ENCODE assay signal across 32 cellular contexts in the genomic region with DNA sequence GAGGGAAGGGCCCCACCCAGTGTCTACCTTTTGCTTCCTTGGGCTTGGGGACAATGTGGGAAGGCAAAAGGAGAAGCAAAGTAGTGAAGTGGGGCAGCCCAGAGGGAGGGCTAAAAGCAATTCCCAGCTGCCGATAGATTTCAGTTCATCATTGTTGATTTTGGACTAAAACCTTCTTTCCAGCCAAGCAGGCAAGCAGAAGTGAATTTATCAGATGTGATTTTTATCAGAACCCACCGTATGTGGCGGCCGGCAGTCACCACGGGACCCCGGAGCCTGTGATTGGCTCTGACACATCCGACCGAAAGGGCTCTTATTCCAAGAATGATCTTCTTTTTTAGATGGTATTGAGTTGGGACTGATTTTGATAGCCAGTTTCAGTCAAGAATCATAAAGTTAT.
"Had no signal": no experiment of that assay in that cellular context is flagged by ENCODE, and none has a peak within 500 bp of the region (broad histone marks: within the 10 kb centered on the region; RNA-seq: fewer than 3 reads in every experiment).

No MANE protein-coding gene starts in this region.

- H3K9me3 ChIP-seq: adrenal gland, heart right ventricle, left lung, lower lobe of right lung, mucosa of descending colon, neutrophil, ovary, upper lobe of left lung, vagina had no signal

- H3K9me3 Mint-ChIP-seq: activated CD4-positive, alpha-beta memory T cell treated with anti-CD3 and anti-CD28 coated beads for 36 hours; activated CD4-positive, alpha-beta T cell treated with anti-CD3 and anti-CD28 coated beads, Interleukin-2, amount 10 ng/mL, durations not matched to agents 24 days and 14 days; activated naive CD4-positive, alpha-beta T cell treated with anti-CD3 and anti-CD28 coated beads for 36 hours; activated naive CD8-positive, alpha-beta T cell treated with anti-CD3 and anti-CD28 coated beads for 36 hours; activated T-helper 1 cell treated with anti-CD3 and anti-CD28 coated beads, Interleukin-12 subunit alpha, Interleukin-12 subunit beta, Interleukin-2, Interleukin-4 antibody, amounts not matched to agents 30 ng/mL and 10 ng/mL and 1 ng/mL, durations not matched to agents 14 hours and 24 hours and 36 hours; stimulated activated naive CD8-positive, alpha-beta T cell treated with anti-CD3 and anti-CD28 coated beads, Interleukin-15, Interleukin-2, amounts not matched to agents 100 ng/mL and 50 ng/mL, for 24 hours had no signal

- H3K4me3 Mint-ChIP-seq: activated CD4-positive, alpha-beta memory T cell treated with anti-CD3 and anti-CD28 coated beads for 36 hours; activated CD4-positive, alpha-beta T cell treated with anti-CD3 and anti-CD28 coated beads, Interleukin-2, amount 10 ng/mL, durations not matched to agents 24 days and 14 days; activated naive CD4-positive, alpha-beta T cell treated with anti-CD3 and anti-CD28 coated beads for 36 hours; activated naive CD8-positive, alpha-beta T cell treated with anti-CD3 and anti-CD28 coated beads for 36 hours; activated T-helper 1 cell treated with anti-CD3 and anti-CD28 coated beads, Interleukin-12 subunit alpha, Interleukin-12 subunit beta, Interleukin-2, Interleukin-4 antibody, amounts not matched to agents 30 ng/mL and 10 ng/mL and 1 ng/mL, durations not matched to agents 14 hours and 24 hours and 36 hours; natural killer cell treated with Interleukin-12 subunit alpha and Interleukin-12 subunit beta and Interleukin-15 and Interleukin-18, amount 100 ng/mL, for 72 hours; stimulated activated effector memory CD8-positive, alpha-beta T cell treated with anti-CD3 and anti-CD28 coated beads, Interleukin-12 subunit alpha, Interleukin-12 subunit beta, amount 100 ng/mL, for 72 hours; stimulated activated naive CD8-positive, alpha-beta T cell treated with anti-CD3 and anti-CD28 coated beads, Interleukin-15, Interleukin-2, amounts not matched to agents 100 ng/mL and 50 ng/mL, for 24 hours; T-helper 17 cell had no signal

- H3K36me3 ChIP-seq: adrenal gland, heart right ventricle, left lung, lower lobe of right lung, neutrophil, ovary, upper lobe of left lung, vagina, WERI-Rb-1 had no signal

- DNase-seq: activated CD4-positive, alpha-beta memory T cell treated with anti-CD3 and anti-CD28 coated beads for 36 hours; activated CD4-positive, alpha-beta T cell treated with anti-CD3 and anti-CD28 coated beads, Interleukin-2, amount 10 ng/mL, durations not matched to agents 24 days and 14 days; activated CD8-positive, alpha-beta memory T cell treated with anti-CD3 and anti-CD28 coated beads, Interleukin-2, amount 50 U/mL, for 4 hours; activated effector memory CD4-positive, alpha-beta T cell treated with anti-CD3 and anti-CD28 coated beads, Interleukin-2, amount 50 U/mL, for 16 hours; activated naive CD4-positive, alpha-beta T cell treated with anti-CD3 and anti-CD28 coated beads for 36 hours; activated naive CD8-positive, alpha-beta T cell treated with anti-CD3 and anti-CD28 coated beads for 36 hours; activated T-cell treated with anti-CD3 and anti-CD28 coated beads, Interleukin-2, amount 50 U/mL, for 1 hour; adrenal gland; aorta; heart right ventricle; left lung; lower lobe of right lung; mucosa of descending colon; ovary; stimulated activated CD4-positive, alpha-beta T cell treated with anti-CD3 and anti-CD28 coated beads, Interleukin-12 subunit alpha, Interleukin-12 subunit beta, amount 100 ng/mL, for 4 hours; stimulated activated CD4-positive, alpha-beta T cell treated with anti-CD3 and anti-CD28 coated beads, Interleukin-4, amount 100 ng/mL, for 1 hour; T-helper 17 cell; T1000; WERI-Rb-1 had no signal

- H3K27me3 Mint-ChIP-seq: activated CD4-positive, alpha-beta memory T cell treated with anti-CD3 and anti-CD28 coated beads for 36 hours; activated CD4-positive, alpha-beta T cell treated with anti-CD3 and anti-CD28 coated beads, Interleukin-2, amount 10 ng/mL, durations not matched to agents 24 days and 14 days; brain; natural killer cell treated with Interleukin-12 subunit alpha and Interleukin-12 subunit beta and Interleukin-15 and Interleukin-18, amount 100 ng/mL, for 72 hours; stimulated activated naive CD8-positive, alpha-beta T cell treated with anti-CD3 and anti-CD28 coated beads, Interleukin-15, Interleukin-2, amounts not matched to agents 100 ng/mL and 50 ng/mL, for 24 hours; T-helper 17 cell had no signal

- H3K4me1 ChIP-seq: adrenal gland, heart right ventricle, left lung, lower lobe of right lung, upper lobe of left lung, vagina had no signal

- H3K4me3 ChIP-seq: adrenal gland, heart right ventricle, left lung, lower lobe of right lung, mucosa of descending colon, ovary, skin epidermis, upper lobe of left lung, vagina had no signal

- H3K27ac Mint-ChIP-seq: activated CD4-positive, alpha-beta memory T cell treated with anti-CD3 and anti-CD28 coated beads for 36 hours; activated CD4-positive, alpha-beta T cell treated with anti-CD3 and anti-CD28 coated beads, Interleukin-2, amount 10 ng/mL, durations not matched to agents 24 days and 14 days; activated naive CD4-positive, alpha-beta T cell treated with anti-CD3 and anti-CD28 coated beads for 36 hours; activated naive CD8-positive, alpha-beta T cell treated with anti-CD3 and anti-CD28 coated beads for 36 hours; activated T-helper 1 cell treated with anti-CD3 and anti-CD28 coated beads, Interleukin-12 subunit alpha, Interleukin-12 subunit beta, Interleukin-2, Interleukin-4 antibody, amounts not matched to agents 30 ng/mL and 10 ng/mL and 1 ng/mL, durations not matched to agents 14 hours and 24 hours and 36 hours; natural killer cell treated with Interleukin-12 subunit alpha and Interleukin-12 subunit beta and Interleukin-15 and Interleukin-18, amount 100 ng/mL, for 72 hours; progenitor cell of endocrine pancreas; stimulated activated effector memory CD8-positive, alpha-beta T cell treated with anti-CD3 and anti-CD28 coated beads, Interleukin-12 subunit alpha, Interleukin-12 subunit beta, amount 100 ng/mL, for 72 hours; stimulated activated naive CD8-positive, alpha-beta T cell treated with anti-CD3 and anti-CD28 coated beads, Interleukin-15, Interleukin-2, amounts not matched to agents 100 ng/mL and 50 ng/mL, for 24 hours; T-helper 17 cell had no signal

- H3K36me3 Mint-ChIP-seq: activated CD4-positive, alpha-beta memory T cell treated with anti-CD3 and anti-CD28 coated beads for 36 hours; activated naive CD8-positive, alpha-beta T cell treated with anti-CD3 and anti-CD28 coated beads for 36 hours; brain; natural killer cell treated with Interleukin-12 subunit alpha and Interleukin-12 subunit beta and Interleukin-15 and Interleukin-18, amount 100 ng/mL, for 72 hours; stimulated activated effector memory CD8-positive, alpha-beta T cell treated with anti-CD3 and anti-CD28 coated beads, Interleukin-12 subunit alpha, Interleukin-12 subunit beta, amount 100 ng/mL, for 72 hours had no signal

- H3K27ac ChIP-seq: adrenal gland, heart right ventricle, left lung, lower lobe of right lung, neutrophil, ovary, skin epidermis, upper lobe of left lung, vagina, WERI-Rb-1 had no signal

- ATAC-seq: activated CD4-positive, CD25-positive, alpha-beta regulatory T cell treated with anti-CD3 and anti-CD28 coated beads, Interleukin-2, amount 50 U/mL, for 24 hours; esophagus mucosa; heart right ventricle; left lung; lower lobe of right lung; mucosa of descending colon; natural killer cell treated with Interleukin-12 subunit alpha and Interleukin-12 subunit beta and Interleukin-15 and Interleukin-18, amount 100 ng/mL, for 72 hours; sciatic nerve; stimulated activated effector memory CD8-positive, alpha-beta T cell treated with anti-CD3 and anti-CD28 coated beads, Interleukin-12 subunit alpha, Interleukin-12 subunit beta, amount 100 ng/mL, for 72 hours; T-helper 17 cell had no signal

- H3K27me3 ChIP-seq: adrenal gland, heart right ventricle, left lung, neutrophil, ovary, upper lobe of left lung, vagina had no signal

- H3K4me1 Mint-ChIP-seq: activated CD4-positive, alpha-beta T cell treated with anti-CD3 and anti-CD28 coated beads, Interleukin-2, amount 10 ng/mL, durations not matched to agents 24 days and 14 days; activated naive CD8-positive, alpha-beta T cell treated with anti-CD3 and anti-CD28 coated beads for 36 hours; stimulated activated effector memory CD8-positive, alpha-beta T cell treated with anti-CD3 and anti-CD28 coated beads, Interleukin-12 subunit alpha, Interleukin-12 subunit beta, amount 100 ng/mL, for 72 hours; T-helper 17 cell had no signal
